In the genomic region with DNA sequence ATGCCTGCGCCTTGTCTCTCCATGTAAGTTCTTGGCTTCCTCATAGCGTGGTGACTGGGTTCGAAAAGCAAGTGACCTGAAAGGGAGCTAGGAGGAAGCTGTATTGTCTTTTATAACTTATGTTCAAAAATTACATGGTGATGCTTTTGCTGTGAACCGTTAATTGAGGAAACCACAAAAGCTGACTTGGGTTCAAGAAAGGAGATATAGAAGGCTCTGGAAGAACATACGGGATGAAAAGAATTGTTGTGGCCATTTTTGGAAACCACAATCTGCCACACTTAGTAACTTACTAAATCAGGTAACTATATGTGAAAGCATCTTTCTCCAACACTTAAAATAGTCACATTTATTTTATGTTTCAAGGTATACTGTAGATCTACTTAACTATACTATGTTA, we compare ENCODE assay signal across 25 cellular contexts.
"Had no signal": no experiment of that assay in that cellular context is flagged by ENCODE, and none has a peak within 500 bp of the region (broad histone marks: within the 10 kb centered on the region; RNA-seq: fewer than 3 reads in every experiment).

No MANE protein-coding gene starts in this region.

- H3K4me3 ChIP-seq: ascending aorta, MG63, Peyer's patch, SJSA1 had no signal

- H3K36me3 ChIP-seq: ascending aorta, MG63, Peyer's patch, SJSA1 had no signal

- H3K27me3 ChIP-seq: ascending aorta, MG63, Peyer's patch, SJSA1 had no signal

- H3K9me3 ChIP-seq: ascending aorta, MG63, Peyer's patch, SJSA1 had no signal

- H3K27ac ChIP-seq: ascending aorta, Peyer's patch, SJSA1 had no signal

- H3K4me1 ChIP-seq: Peyer's patch had no signal

- DNase-seq: activated B cell treated with CpG ODN at 0.5 μM for 24 hours; activated CD4-positive, alpha-beta T cell treated with anti-CD3 and anti-CD28 coated beads for 1 hour; activated CD4-positive, alpha-beta T cell treated with anti-CD3 and anti-CD28 coated beads, Interleukin-2, amount 10 ng/mL, durations not matched to agents 24 days and 14 days; activated CD4-positive, alpha-beta T cell treated with anti-CD3 and anti-CD28 coated beads, Interleukin-2, amount 50 U/mL, for 48 hours; activated CD8-positive, alpha-beta memory T cell treated with anti-CD3 and anti-CD28 coated beads, Interleukin-2, amount 10 ng/mL, durations not matched to agents 7 days and 5 days; activated effector memory CD4-positive, alpha-beta T cell treated with Interleukin-2 at 50 U/mL for 16 hours; activated naive CD4-positive, alpha-beta T cell; activated T-cell treated with anti-CD3 and anti-CD28 coated beads, Interleukin-2, amount 50 U/mL, for 24 hours; amniotic stem cell; MG63; NCI-H1092; NCI-H1417; NCI-H1930; NCI-H2107; NCI-H2171 treated with DMSO at 0.1 percent for 48 hours; NCI-H226; NCI-H526; NCI-H774; Peyer's patch; SHP77; T-helper 17 cell; T-helper 9 cell had no signal

- ATAC-seq: activated CD8-positive, alpha-beta memory T cell treated with anti-CD3 and anti-CD28 coated beads, Interleukin-2, amount 10 ng/mL, durations not matched to agents 7 days and 5 days; SK-N-SH treated with all-trans-retinoic acid at 6 μM for 48 hours; T-helper 17 cell had no signal
